In the genomic region with DNA sequence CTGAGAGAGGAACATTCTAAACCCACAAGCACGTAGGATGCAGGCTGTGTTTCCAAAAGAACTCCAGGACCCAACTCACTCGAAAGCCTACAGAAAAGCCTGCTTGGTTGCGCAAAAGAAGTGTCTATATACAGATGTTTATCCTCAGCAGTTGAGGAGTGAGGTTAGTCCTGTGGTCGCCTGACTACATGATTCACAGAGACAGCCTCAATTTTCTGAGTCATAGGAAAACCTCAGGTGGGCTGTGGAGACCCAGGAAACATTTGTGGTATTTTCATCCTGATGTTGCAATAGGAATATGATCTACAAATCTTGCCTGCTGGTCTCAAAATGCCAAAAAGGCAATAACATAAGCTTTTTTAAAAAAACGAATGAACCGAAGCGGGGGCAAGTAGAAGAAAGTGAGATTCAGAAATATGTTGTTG, we compare ENCODE assay signal across 8 cellular contexts.
DNase-seq lines count a peak whose midpoint lies in the region; ATAC-seq and FAIRE-seq lines count a peak whose summit lies in the region.

No MANE protein-coding gene starts in this region.

- DNase-seq in ACHN (peak; percentile 43), RCC 7860 (ENCODE audit: low spot score) (peak; percentile 80), fibroblast of peridontal ligament (ENCODE audit: extremely low read depth) (peak; percentile 89), RPMI8226 (no peak), mesendoderm (no peak)

- WGBS in mesendoderm (ENCODE audit: extremely low coverage, insufficient coverage, low lambda C conversion rate) = no CpG with 5 or more reads among the region's 7 CpGs

- ATAC-seq in GM21619 (IDR thresholded peaks at IDR 0.05; ENCODE audit: unreplicated experiment) (peak; percentile 56), GM18517 (IDR thresholded peaks at IDR 0.05; ENCODE audit: unreplicated experiment) (no peak), HG03045 (IDR thresholded peaks at IDR 0.05; ENCODE audit: unreplicated experiment) (no peak)

- no peaks in the 10 kb centered on the region for H3K36me3 ChIP-seq in mesendoderm (ENCODE audit: control insufficient read depth, insufficient read depth, low read length)

- H4K8ac ChIP-seq in mesendoderm (ENCODE audit: low read depth, low read length) = no peak overlapping the region

- no peak overlapping the region for H3K9ac ChIP-seq in mesendoderm (ENCODE audit: low read length)

- no peak overlapping the region for H2AK5ac ChIP-seq in mesendoderm (ENCODE audit: low read length)

- H3K4me3 ChIP-seq in mesendoderm (ENCODE audit: low read length) = no peak overlapping the region

- no peaks in the 10 kb centered on the region for H3K79me1 ChIP-seq in mesendoderm (ENCODE audit: low read length)

- H3K27ac ChIP-seq in mesendoderm (ENCODE audit: low read depth, low read length) = no peak overlapping the region

- no peak overlapping the region for H3K56ac ChIP-seq in mesendoderm (ENCODE audit: low read length)

- no peaks in the 10 kb centered on the region for H3K27me3 ChIP-seq in mesendoderm (ENCODE audit: insufficient read depth, low read length, poor library complexity)

- H3K4me2 ChIP-seq in mesendoderm (ENCODE audit: low read length) = no peak overlapping the region

- H3K79me2 ChIP-seq in mesendoderm (ENCODE audit: control insufficient read depth, insufficient read depth, low read length) = no peaks in the 10 kb centered on the region

- peak; percentile 94 for FAIRE-seq in RCC 7860 (lab: Jason Lieb, UNC)

- no peaks in the 10 kb centered on the region for H3K4me1 ChIP-seq in mesendoderm (ENCODE audit: control insufficient read depth, low read depth, low read length)

- in situ Hi-C loops in ACHN (cut with HindIII; ENCODE audit: low pct_ligation_motif_present, low pct_unique_long_range_greater_than_20kb, low sequenced_read_pairs) = no loop called here

- no peak overlapping the region for H3K18ac ChIP-seq in mesendoderm (ENCODE audit: low read length)

- H2BK15ac ChIP-seq in mesendoderm (replicated peaks; ENCODE audit: low read depth) = no peak overlapping the region

- H2BK120ac ChIP-seq in mesendoderm (ENCODE audit: low read depth, low read length) = no peak overlapping the region

- no peak overlapping the region for H3K4ac ChIP-seq in mesendoderm (ENCODE audit: low read depth, low read length)

- H3K23ac ChIP-seq in mesendoderm (ENCODE audit: low read length) = no peak overlapping the region

- H2BK5ac ChIP-seq in mesendoderm (ENCODE audit: low read length) = no peak overlapping the region

- no peak overlapping the region for H4K5ac ChIP-seq in mesendoderm (ENCODE audit: low read length)

Comparison
In these comparisons a context has a peak if more than half of its experiments do, and no peak if none do; other contexts are left out.
1. DNase-seq: peak in ACHN (single experiment), RCC 7860 (single experiment) and fibroblast of peridontal ligament (single experiment); none in RPMI8226 (single experiment) and mesendoderm (single experiment).